1 cellular context compared by ENCODE assay signal in the genomic region with DNA sequence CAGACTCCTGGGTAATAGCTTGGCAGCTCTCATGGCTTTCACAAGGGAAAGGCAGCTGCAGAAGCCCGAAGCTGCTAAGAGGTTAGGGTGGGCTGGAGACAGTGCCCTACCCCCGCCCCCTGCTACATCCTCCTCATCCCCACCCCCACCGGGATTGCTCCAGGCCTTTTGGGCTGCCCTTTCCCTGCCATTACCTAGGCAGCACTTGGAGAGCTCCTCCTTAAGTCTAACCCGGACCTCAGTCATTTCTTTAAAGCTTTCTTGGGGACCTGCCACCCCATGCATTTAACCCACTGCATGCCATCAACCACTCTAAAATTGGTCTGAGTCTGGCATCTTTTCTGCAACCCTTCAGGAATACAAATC.
TF ChIP-seq lines count a peak whose summit lies in the region.

No MANE protein-coding gene starts in this region.

TF ChIP-seq in GM12878, 131 proteins besides CTCF, POLR2A, EP300 and RAD21:
- TF ChIP-seq FOXM1 (IDR thresholded peaks at IDR 0.05; ENCODE audit: low read depth, low read length): no peak
- no peak for TF ChIP-seq PML (IDR thresholded peaks at IDR 0.05; ENCODE audit: low read length)
- TF ChIP-seq, protein P1, sequence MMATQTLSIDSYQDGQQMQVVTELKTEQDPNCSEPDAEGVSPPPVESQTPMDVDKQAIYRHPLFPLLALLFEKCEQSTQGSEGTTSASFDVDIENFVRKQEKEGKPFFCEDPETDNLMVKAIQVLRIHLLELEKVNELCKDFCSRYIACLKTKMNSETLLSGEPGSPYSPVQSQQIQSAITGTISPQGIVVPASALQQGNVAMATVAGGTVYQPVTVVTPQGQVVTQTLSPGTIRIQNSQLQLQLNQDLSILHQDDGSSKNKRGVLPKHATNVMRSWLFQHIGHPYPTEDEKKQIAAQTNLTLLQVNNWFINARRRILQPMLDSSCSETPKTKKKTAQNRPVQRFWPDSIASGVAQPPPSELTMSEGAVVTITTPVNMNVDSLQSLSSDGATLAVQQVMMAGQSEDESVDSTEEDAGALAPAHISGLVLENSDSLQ (IDR thresholded peaks at IDR 0.05): no peak
- TF ChIP-seq CHD4 (IDR thresholded peaks at IDR 0.05): no peak
- TF ChIP-seq ELK1 (IDR thresholded peaks at IDR 0.05; ENCODE audit: low read depth, low read length): no peak
